In genomic region chr11:83194284-83195175, GRCh38 we compare ENCODE assay signal across 1 cellular context.
TF ChIP-seq lines count a peak whose summit lies in the region.

No MANE protein-coding gene starts in this region.

TF ChIP-seq in K562, 482 proteins besides CTCF, POLR2A, EP300 and RAD21 (continued from another document and continues in another):
- TF ChIP-seq LARP7 (IDR thresholded peaks at IDR 0.05) = 0 out of 2 replicates have a peak, but pooled peaks have one; percentile 20
- TF ChIP-seq HNRNPH1 (optimal IDR thresholded peaks at IDR 0.05; ENCODE audit: low read depth, low read length) = no peak
- no peak for TF ChIP-seq ZNF830 (CRISPR knock-in tag; IDR thresholded peaks at IDR 0.05)
- peak; percentile 58; the same call in 1 of the 2 replicates for TF ChIP-seq HDGF (IDR thresholded peaks at IDR 0.05)
- peak; percentile 18 for TF ChIP-seq CHD4 (IDR thresholded peaks at IDR 0.05; ENCODE audit: insufficient read depth, insufficient replicate concordance, low read depth, low read length, poor library complexity, severe bottlenecking)
- no peak for TF ChIP-seq GABPA (tag; conservative IDR thresholded peaks at IDR 0.05; ENCODE audit: low read depth)
- TF ChIP-seq ZBTB1 (CRISPR knock-in tag; IDR thresholded peaks at IDR 0.05; ENCODE audit: borderline replicate concordance, low read depth) = no peak
- peak; percentile 35; the same call in 1 of the 2 replicates for TF ChIP-seq SMARCE1 (IDR thresholded peaks at IDR 0.05)
- TF ChIP-seq AFF1 (IDR thresholded peaks at IDR 0.05; ENCODE audit: low read depth in 1 of 2, partially characterized antibody in 2 of 2) = peak in 1 of 2 experiments; percentile 19
- TF ChIP-seq CHD1 (IDR thresholded peaks at IDR 0.05; ENCODE audit: low read length) = peak; percentile 51
- TF ChIP-seq ZNF79 (CRISPR knock-in tag; IDR thresholded peaks at IDR 0.05; ENCODE audit: low read depth) = no peak
- peak; percentile 78 to 95; a peak in 3 of 4 replicates for TF ChIP-seq UBTF (IDR thresholded peaks at IDR 0.05; ENCODE audit: borderline replicate concordance in 1 of 2, low read depth in 2 of 2, low read length in 2 of 2)
- peak; percentile 84 for TF ChIP-seq ZFX (CRISPR knock-in tag; IDR thresholded peaks at IDR 0.05)
- TF ChIP-seq ZNF589 (CRISPR knock-in tag; IDR thresholded peaks at IDR 0.05; ENCODE audit: low read depth) = no peak
- TF ChIP-seq PPARD (CRISPR knock-in tag; IDR thresholded peaks at IDR 0.05) = no peak
- no peak for TF ChIP-seq RCOR1 (IDR thresholded peaks at IDR 0.05; ENCODE audit: borderline replicate concordance in 1 of 2, low read depth in 2 of 2, low read length in 2 of 2)
- no peak for TF ChIP-seq ZNF282 (CRISPR knock-in tag; IDR thresholded peaks at IDR 0.05)
- TF ChIP-seq MAZ (CRISPR knock-in tag; conservative IDR thresholded peaks at IDR 0.05 in 1 of 2, IDR thresholded peaks at IDR 0.05 in 1 of 2) = peak; percentile 21 to 68; a peak in 2 of 4 replicates
- TF ChIP-seq HLTF (IDR thresholded peaks at IDR 0.05) = no peak; the same call in 1 of the 2 replicates
- TF ChIP-seq NFATC3 (IDR thresholded peaks at IDR 0.05) = no peak
- 0 out of 2 replicates have a peak, but pooled peaks have one; percentile 24 for TF ChIP-seq JUN (IDR thresholded peaks at IDR 0.05; ENCODE audit: borderline replicate concordance, low read depth, low read length)
- TF ChIP-seq JUN (CRISPR knock-in tag; IDR thresholded peaks at IDR 0.05; ENCODE audit: borderline replicate concordance) = no peak
- TF ChIP-seq ARID1B (IDR thresholded peaks at IDR 0.05) = 0 out of 2 replicates have a peak, but pooled peaks have one; percentile 11
- no peak for TF ChIP-seq SOX6 (IDR thresholded peaks at IDR 0.05)
- TF ChIP-seq ZBTB33 (CRISPR knock-in tag; IDR thresholded peaks at IDR 0.05) = no peak
- no peak for TF ChIP-seq ZNF592 (IDR thresholded peaks at IDR 0.05)
- no peak for TF ChIP-seq FOXP4 (CRISPR knock-in tag; IDR thresholded peaks at IDR 0.05; ENCODE audit: borderline replicate concordance)
- TF ChIP-seq STAG1 (CRISPR knock-in tag; IDR thresholded peaks at IDR 0.05; ENCODE audit: borderline replicate concordance) = no peak
- no peak for TF ChIP-seq ZBTB49 (CRISPR knock-in tag; IDR thresholded peaks at IDR 0.05; ENCODE audit: borderline replicate concordance)
- peak; percentile 9 to 17; a peak in 2 of 4 replicates for TF ChIP-seq NRF1 (conservative IDR thresholded peaks at IDR 0.05 in 1 of 2, IDR thresholded peaks at IDR 0.05 in 1 of 2)
- peak; percentile 45; the same call in 1 of the 2 replicates for TF ChIP-seq DPF2 (IDR thresholded peaks at IDR 0.05)
- TF ChIP-seq CXXC5 (CRISPR knock-in tag; IDR thresholded peaks at IDR 0.05) = peak; percentile 41; the same call in 1 of the 2 replicates
- no peak for TF ChIP-seq RFX5 (IDR thresholded peaks at IDR 0.05; ENCODE audit: low read depth, low read length)
- TF ChIP-seq POLR3A (IDR thresholded peaks at IDR 0.05; ENCODE audit: borderline replicate concordance, extremely low read depth, insufficient read depth, insufficient read length) = no peak
- TF ChIP-seq ZNF395 (CRISPR knock-in tag; IDR thresholded peaks at IDR 0.05) = 0 out of 2 replicates have a peak, but pooled peaks have one; percentile 45
- no peak for TF ChIP-seq CHCHD3 (CRISPR knock-in tag; IDR thresholded peaks at IDR 0.05)
- no peak for TF ChIP-seq FOXK2 (conservative IDR thresholded peaks at IDR 0.05 in 1 of 2, IDR thresholded peaks at IDR 0.05 in 1 of 2; ENCODE audit: low read depth in 2 of 2)
- TF ChIP-seq NCOA4 (IDR thresholded peaks at IDR 0.05; ENCODE audit: partially characterized antibody) = no peak
- TF ChIP-seq ZNF280A (IDR thresholded peaks at IDR 0.05; ENCODE audit: low read depth, partially characterized antibody) = peak; percentile 33
